Comparison of ENCODE assay signal across 16 cellular contexts in genomic region chr11:976431-977160, GRCh38. TPM values are rescaled to one million over a fixed set of nuclear protein-coding genes. Genes with fewer than 3 reads are reported as not detected.
DNase-seq lines count a peak whose midpoint lies in the region; ATAC-seq and TF ChIP-seq lines count a peak whose summit lies in the region.
"Had no signal": no experiment of that assay in that cellular context is flagged by ENCODE, and none has a peak within 500 bp of the region (broad histone marks: within the 10 kb centered on the region; RNA-seq: fewer than 3 reads in every experiment).

No MANE protein-coding gene starts in this region.

- H3K36me3 Mint-ChIP-seq in activated naive CD4-positive, alpha-beta T cell treated with anti-CD3 and anti-CD28 coated beads for 36 hours (ENCODE audit: low read depth), result peaks cover 6% of the 10 kb centered on the region

- intact Hi-C loops in left cardiac atrium (cut with DNase I), result no loop called here
- intact Hi-C loops in activated naive CD4-positive, alpha-beta T cell treated with anti-CD3 and anti-CD28 coated beads for 36 hours (cut with micrococcal nuclease), result no loop called here

- no peak overlapping the region for H3K4me3 ChIP-seq in right atrium auricular region

- H3K4me1 ChIP-seq in right atrium auricular region, result peaks cover 0 to 25% of the 10 kb centered on the region in 2 donors
- H3K4me1 ChIP-seq: Caco-2, parathyroid adenoma had no signal

- no peaks in the 10 kb centered on the region for H3K9me3 Mint-ChIP-seq in activated naive CD4-positive, alpha-beta T cell treated with anti-CD3 and anti-CD28 coated beads for 36 hours
- H3K9me3 Mint-ChIP-seq: activated T-cell treated with anti-CD3 and anti-CD28 coated beads, Interleukin-2, amount 50 U/mL, for 72 hours; immature natural killer cell had no signal

- TF ChIP-seq CTCF in right atrium auricular region (IDR thresholded peaks at IDR 0.05), result no peak

- peaks cover 52% of the 10 kb centered on the region for H3K36me3 ChIP-seq in right atrium auricular region

- DNase-seq in left cardiac atrium (no peak), right atrium auricular region (ENCODE audit: low spot score) (no peak), anterior cingulate cortex (lab: John Stamatoyannopoulos, UW) (peak in 40 of 58 donors; percentile 19 to 77 (median 51)), inferior parietal cortex (ENCODE audit: extremely low spot score) (peak; percentile 53), NCI-H2081 (lab: John Stamatoyannopoulos, UW) (no peak), NCI-H524 (lab: John Stamatoyannopoulos, UW) (no peak)
- no peak for DNase-seq in activated naive CD4-positive, alpha-beta T cell treated with anti-CD3 and anti-CD28 coated beads for 36 hours
- DNase-seq: effector CD8-positive, alpha-beta T cell; GOT3; NCI-H1105; T-helper 9 cell had no signal

- H3K27ac Mint-ChIP-seq in activated naive CD4-positive, alpha-beta T cell treated with anti-CD3 and anti-CD28 coated beads for 36 hours, result no peak overlapping the region
- H3K27ac Mint-ChIP-seq: activated T-cell treated with anti-CD3 and anti-CD28 coated beads, Interleukin-2, amount 50 U/mL, for 72 hours had no signal

- CTCF ChIA-PET in activated naive CD4-positive, alpha-beta T cell treated with anti-CD3 and anti-CD28 coated beads for 36 hours (lab: Charles Lee), result interaction anchor here (0.7 kb wide), 1 partner anchor 41 kb away, joined by 3 read pairs; no protein-coding TSS in a partner anchor

- no peaks in the 10 kb centered on the region for H3K9me3 ChIP-seq in right atrium auricular region
- H3K9me3 ChIP-seq: Caco-2 had no signal

- H3K27me3 ChIP-seq in right atrium auricular region, result no peaks in the 10 kb centered on the region

- no peak overlapping the region for H3K27ac ChIP-seq in right atrium auricular region
- H3K27ac ChIP-seq: parathyroid adenoma had no signal

- ATAC-seq in left cardiac atrium, result peak; percentile 61 to 75
- ATAC-seq in HG03159 (IDR thresholded peaks at IDR 0.05; ENCODE audit: unreplicated experiment), result no peak

- no peaks in the 10 kb centered on the region for H3K27me3 Mint-ChIP-seq in activated naive CD4-positive, alpha-beta T cell treated with anti-CD3 and anti-CD28 coated beads for 36 hours (ENCODE audit: low read depth)

- H3K4me3 Mint-ChIP-seq in activated naive CD4-positive, alpha-beta T cell treated with anti-CD3 and anti-CD28 coated beads for 36 hours, result no peak overlapping the region
- H3K4me3 Mint-ChIP-seq: activated T-cell treated with anti-CD3 and anti-CD28 coated beads, Interleukin-2, amount 50 U/mL, for 72 hours had no signal

- peaks cover 2% of the 10 kb centered on the region for H3K4me1 Mint-ChIP-seq in activated naive CD4-positive, alpha-beta T cell treated with anti-CD3 and anti-CD28 coated beads for 36 hours (ENCODE audit: low read depth)

RNA-seq across cellular contexts. Expression of gene AP2A2, which starts 50.9 kb away (rescaled TPM):
- 10 to 100 TPM; 58.1 to 58.6 TPM for total RNA-seq in left cardiac atrium
- total RNA-seq in right atrium auricular region, result 10 to 100 TPM; 28.8 to 41.7 TPM
- 10 to 100 TPM; 34.6 to 36.6 TPM for total RNA-seq in activated naive CD4-positive, alpha-beta T cell treated with anti-CD3 and anti-CD28 coated beads for 36 hours

RNA-seq across cellular contexts. Expression of gene MUC6, which starts 59.9 kb away (rescaled TPM):
- not detected for total RNA-seq in left cardiac atrium
- not detected for total RNA-seq in right atrium auricular region
- not detected for total RNA-seq in activated naive CD4-positive, alpha-beta T cell treated with anti-CD3 and anti-CD28 coated beads for 36 hours
- total RNA-seq: activated T-cell treated with anti-CD3 and anti-CD28 coated beads, Interleukin-2, amount 50 U/mL, for 72 hours; Caco-2 had no signal

Comparison
In these comparisons a context has a peak if more than half of its experiments do, and no peak if none do; other contexts are left out.
1. DNase-seq: peak in anterior cingulate cortex (40 of 58) and inferior parietal cortex (single experiment); none in left cardiac atrium (single experiment), right atrium auricular region (single experiment), NCI-H2081 (0 of 2), NCI-H524 (0 of 2) and activated naive CD4-positive, alpha-beta T cell treated with anti-CD3 and anti-CD28 coated beads for 36 hours (single experiment).